In the genomic region with DNA sequence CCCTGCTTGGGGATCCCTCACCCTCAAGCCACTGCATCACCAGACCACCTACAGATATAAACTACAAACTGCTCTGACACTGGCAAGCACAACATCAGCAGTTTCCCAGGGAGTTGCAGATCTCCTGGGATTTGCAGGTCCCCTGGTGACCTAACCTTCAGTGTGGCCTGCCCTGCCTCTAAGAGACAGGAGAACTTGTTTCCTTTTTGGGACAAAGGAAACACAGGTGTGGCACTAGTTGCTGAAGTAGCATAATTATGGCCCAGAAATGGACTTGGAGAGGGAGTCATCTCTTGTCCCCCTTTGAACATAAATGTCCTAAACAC, we compare ENCODE assay signal across 7 cellular contexts.
"Had no signal": no experiment of that assay in that cellular context is flagged by ENCODE, and none has a peak within 500 bp of the region (broad histone marks: within the 10 kb centered on the region; RNA-seq: fewer than 3 reads in every experiment).

No MANE protein-coding gene starts in this region.

- FAIRE-seq: HTR-8/SVneo, K562 had no signal

- H3K9ac ChIP-seq: KMS-11 had no signal

- ATAC-seq: K562 had no signal

- H3K4me3 ChIP-seq: K562 had no signal

- H3K4me2 ChIP-seq: KMS-11 had no signal

- H3K27ac ChIP-seq: HL-60, KMS-11 had no signal

- DNase-seq: IMR-90, KBM-7, KG1 had no signal
